In the genomic region with DNA sequence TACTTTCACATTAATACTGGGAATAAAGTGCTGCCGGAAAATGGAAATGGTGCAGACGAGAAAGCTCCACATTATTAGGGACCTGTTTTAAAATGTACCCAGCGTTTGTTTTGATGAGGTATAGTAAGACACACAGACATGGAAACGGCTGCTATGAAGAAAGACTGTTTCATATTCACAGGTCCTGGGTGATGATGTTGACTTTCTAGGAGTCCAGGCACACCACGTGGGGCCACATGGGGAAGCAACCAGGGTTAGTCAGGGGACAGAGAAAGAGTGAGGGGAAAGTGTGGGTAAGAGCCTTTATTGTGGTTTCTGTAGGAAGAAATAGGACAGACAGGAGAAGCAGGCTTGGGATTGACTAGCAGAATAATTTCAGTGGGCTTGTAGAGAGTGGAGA, we compare ENCODE assay signal across 22 cellular contexts.
DNase-seq lines count a peak whose midpoint lies in the region; ATAC-seq, FAIRE-seq and TF ChIP-seq lines count a peak whose summit lies in the region.
"Had no signal": no experiment of that assay in that cellular context is flagged by ENCODE, and none has a peak within 500 bp of the region (broad histone marks: within the 10 kb centered on the region; RNA-seq: fewer than 3 reads in every experiment).

No MANE protein-coding gene starts in this region.

- H3K4me2 ChIP-seq in H1 (ENCODE audit: insufficient read depth in 1 of 2, low read depth in 2 of 2, low read length in 2 of 2) = no peak overlapping the region
- no peak overlapping the region for H3K4me2 ChIP-seq in neuronal stem cell (ENCODE audit: insufficient read depth, low read length, poor library complexity, severe bottlenecking)

- ATAC-seq in HG03460 (IDR thresholded peaks at IDR 0.05; ENCODE audit: unreplicated experiment) (no peak), GM21526 (IDR thresholded peaks at IDR 0.05; ENCODE audit: low FRiP score, unreplicated experiment) (no peak), GM21381 (IDR thresholded peaks at IDR 0.05; ENCODE audit: unreplicated experiment) (no peak), left colon (no peak)
- ATAC-seq: Panc1 had no signal

- H3K27ac ChIP-seq in H1 (ENCODE audit: low read depth, low read length) = no peak overlapping the region
- H3K27ac ChIP-seq in neuronal stem cell (replicated peaks; ENCODE audit: low read length) = no peak overlapping the region
- H3K27ac ChIP-seq: SJSA1 had no signal

- no peaks in the 10 kb centered on the region for H3K79me2 ChIP-seq in H1 (ENCODE audit: control insufficient read depth in 1 of 2, insufficient read depth in 2 of 2, low read length in 2 of 2)

- H3K18ac ChIP-seq in H1 (ENCODE audit: extremely low read depth, low read length) = no peak overlapping the region
- no peak overlapping the region for H3K18ac ChIP-seq in neuronal stem cell (ENCODE audit: low read length)

- CTCF ChIA-PET in H1 (lab: Charles Lee; ENCODE audit: partially characterized antibody) = interaction anchor here (0.8 to 3.8 kb wide), 12 partner anchors 10 to 376 kb away, joined by 3 to 45 read pairs (median 7); no protein-coding TSS in a partner anchor

- H4K91ac ChIP-seq in H1 (replicated peaks; ENCODE audit: insufficient read length, low read length) (no peak overlapping the region), neuronal stem cell (ENCODE audit: low read depth, low read length, poor library complexity) (no peak overlapping the region)

- H2BK15ac ChIP-seq in H1 (ENCODE audit: low read length) (no peak overlapping the region), neuronal stem cell (ENCODE audit: low read length) (no peak overlapping the region)

- no peak for TF ChIP-seq EP300 in H1 (IDR thresholded peaks at IDR 0.05; ENCODE audit: borderline replicate concordance in 1 of 2, low read depth in 2 of 2, low read length in 2 of 2)

- H3K4me3 ChIP-seq in H1 (ENCODE audit: extremely low read depth in 1 of 4, insufficient read depth in 2 of 4, low read depth in 3 of 4, low read length in 4 of 4) (no peak overlapping the region), neuronal stem cell (ENCODE audit: low read length in 2 of 2) (no peak overlapping the region)
- H3K4me3 ChIP-seq: SJSA1 had no signal

- no peak for DNase-seq in GM19239 (ENCODE audit: insufficient read length, low spot score)
- DNase-seq in RPMI7951 (ENCODE audit: low read depth) = peak; percentile 37
- DNase-seq in H1 (ENCODE audit: low read depth in 1 of 2, low spot score in 2 of 2) = no peak
- DNase-seq in neuronal stem cell (ENCODE audit: low spot score) = no peak
- DNase-seq in left colon = no peak
- DNase-seq: BE2C; Calu3; CD4-positive, alpha-beta memory T cell; DMS53; H7; NCI-H187; NCI-H2107; NCI-H226; NCI-H526; SW 1271 had no signal

- no peak overlapping the region for H3K9ac ChIP-seq in H1 (replicated peaks in 1 of 4; ENCODE audit: extremely low read depth in 1 of 4, low read depth in 3 of 4, low read length in 3 of 4)
- H3K9ac ChIP-seq in neuronal stem cell (ENCODE audit: low read depth, low read length, poor library complexity) = no peak overlapping the region

- H4K5ac ChIP-seq in H1 (ENCODE audit: insufficient read length, low read depth, low read length) = no peak overlapping the region

- H2BK120ac ChIP-seq in H1 (replicated peaks; ENCODE audit: low read depth, low read length) = no peak overlapping the region
- no peak overlapping the region for H2BK120ac ChIP-seq in neuronal stem cell (ENCODE audit: low read depth, low read length)

- no peak overlapping the region for H4K8ac ChIP-seq in H1 (ENCODE audit: extremely low read depth, insufficient read depth, low read length)
- no peak overlapping the region for H4K8ac ChIP-seq in neuronal stem cell (ENCODE audit: low read depth, low read length)

- no peak overlapping the region for H2BK20ac ChIP-seq in H1 (ENCODE audit: low read length)

- no peak overlapping the region for H3K56ac ChIP-seq in H1 (replicated peaks; ENCODE audit: insufficient read length, low read depth, low read length)

- H3K36me3 ChIP-seq in H1 (ENCODE audit: control insufficient read depth in 2 of 4, insufficient read depth in 4 of 4, low read length in 3 of 4) (no peaks in the 10 kb centered on the region), neuronal stem cell (replicated peaks in 1 of 2; ENCODE audit: control insufficient read depth in 2 of 2, insufficient read depth in 2 of 2, low read length in 2 of 2) (no peaks in the 10 kb centered on the region)
- H3K36me3 ChIP-seq: BE2C, SJSA1 had no signal

- H3K4ac ChIP-seq in H1 (replicated peaks; ENCODE audit: insufficient read length, low read depth, low read length) (no peak overlapping the region), neuronal stem cell (ENCODE audit: low read length) (no peak overlapping the region)

- H3K79me1 ChIP-seq in H1 (ENCODE audit: low read depth, low read length) (no peaks in the 10 kb centered on the region), neuronal stem cell (ENCODE audit: low read depth, low read length) (no peaks in the 10 kb centered on the region)

- POLR2A ChIA-PET in H1 (lab: Charles Lee; ENCODE audit: partially characterized antibody) = no interaction called here

- H2AFZ ChIP-seq in H1 (ENCODE audit: low read length) (peak overlapping the region; percentile 61; the same call in 1 of the 2 replicates), neuronal stem cell (ENCODE audit: low read length) (peak overlapping the region; percentile 36)

- no peaks in the 10 kb centered on the region for H3K23me2 ChIP-seq in H1 (ENCODE audit: low read depth, low read length)

- H3K9me3 ChIP-seq in H1 (ENCODE audit: insufficient read depth in 2 of 2, low read depth in 1 of 2, low read length in 1 of 2) = no peaks in the 10 kb centered on the region
- no peaks in the 10 kb centered on the region for H3K9me3 ChIP-seq in neuronal stem cell (replicated peaks in 1 of 2; ENCODE audit: control insufficient read depth in 2 of 2, insufficient read depth in 1 of 2, low read depth in 1 of 2, low read length in 2 of 2)
- H3K9me3 ChIP-seq: BE2C, SJSA1 had no signal

- H3K27me3 ChIP-seq in H1 (replicated peaks in 1 of 4; ENCODE audit: control insufficient read depth in 3 of 4, extremely low read depth in 1 of 4, insufficient read depth in 3 of 4, low read length in 3 of 4) (no peaks in the 10 kb centered on the region), neuronal stem cell (ENCODE audit: control insufficient read depth in 3 of 3, insufficient read depth in 3 of 3, low read depth in 1 of 3, low read length in 3 of 3) (peaks cover 0 to 20% (median 0%) of the 10 kb centered on the region in 3 experiments)
- H3K27me3 ChIP-seq: SJSA1 had no signal

- peak; percentile 62 for FAIRE-seq in GM19239 (lab: Jason Lieb, UNC)
- no peak for FAIRE-seq in H1 (lab: Jason Lieb, UNC)
- FAIRE-seq: A204.1, GM12892 had no signal

- no peak for TF ChIP-seq POLR2A in H1 (IDR thresholded peaks at IDR 0.05; ENCODE audit: control extremely low read depth in 1 of 2, low read depth in 2 of 2, low read length in 2 of 2)

- H3K23ac ChIP-seq in H1 (ENCODE audit: insufficient read length) (no peak overlapping the region), neuronal stem cell (ENCODE audit: low read depth, low read length, poor library complexity) (no peak overlapping the region)

- WGBS in H1 (ENCODE audit: extremely low coverage in 1 of 2, insufficient coverage in 1 of 2, insufficient read length in 1 of 2, insufficient replicate concordance in 2 of 2, low coverage in 1 of 2, low lambda C conversion rate in 2 of 2, missing lambda C conversion rate in 1 of 2), 2 experiments = 82% methylated on average over 5 of the region's 5 CpGs; no CpG with 5 or more reads in 1 of the 2 experiments
- WGBS in neuronal stem cell (ENCODE audit: extremely low coverage in 2 of 2, insufficient read length in 2 of 2, insufficient replicate concordance in 1 of 2), 2 donors = no CpG with 5 or more reads among the region's 5 CpGs

- no peak overlapping the region for H2BK12ac ChIP-seq in H1 (ENCODE audit: low read depth, low read length)
- no peak overlapping the region for H2BK12ac ChIP-seq in neuronal stem cell (ENCODE audit: low read length)

- intact Hi-C loops in left colon (cut with DNase I, micrococcal nuclease) = no loop called here

- TF ChIP-seq RAD21 in H1 (IDR thresholded peaks at IDR 0.05 in 1 of 2, conservative IDR thresholded peaks at IDR 0.05 in 1 of 2; ENCODE audit: low read depth in 2 of 2, low read length in 2 of 2) = no peak

- no peak for TF ChIP-seq CTCF in H1 (IDR thresholded peaks at IDR 0.05; ENCODE audit: control extremely low read depth in 1 of 3, insufficient read depth in 1 of 3, low read depth in 1 of 3, low read length in 3 of 3)

- no peaks in the 10 kb centered on the region for H4K20me1 ChIP-seq in H1 (replicated peaks in 1 of 2; ENCODE audit: control insufficient read depth in 1 of 2, insufficient read depth in 2 of 2, low read length in 2 of 2)

- H3K4me1 ChIP-seq in H1 (replicated peaks in 1 of 4; ENCODE audit: control insufficient read depth in 3 of 4, insufficient read depth in 4 of 4, low read length in 3 of 4) (no peaks in the 10 kb centered on the region), neuronal stem cell (ENCODE audit: control insufficient read depth in 2 of 2, insufficient read depth in 1 of 2, low read depth in 1 of 2, low read length in 2 of 2) (peaks cover 0 to 2% of the 10 kb centered on the region in 2 donors)
- H3K4me1 ChIP-seq: BE2C had no signal

- no peak overlapping the region for H2AK5ac ChIP-seq in H1 (ENCODE audit: low read depth, low read length)
- no peak overlapping the region for H2AK5ac ChIP-seq in neuronal stem cell (ENCODE audit: low read depth, low read length)

- H3K14ac ChIP-seq in H1 (ENCODE audit: insufficient read length) (no peak overlapping the region), neuronal stem cell (ENCODE audit: low read length) (no peak overlapping the region)

- H2BK5ac ChIP-seq in H1 (ENCODE audit: low read depth, low read length) (no peak overlapping the region), neuronal stem cell (ENCODE audit: low read length) (no peak overlapping the region)

TF ChIP-seq in H1, 55 proteins besides CTCF, POLR2A, EP300 and RAD21 (continues in another document):
- TF ChIP-seq TAF1 (IDR thresholded peaks at IDR 0.05; ENCODE audit: low read depth, low read length) (no peak), TAF7 (optimal IDR thresholded peaks at IDR 0.05; ENCODE audit: borderline replicate concordance, low read depth, low read length) (no peak), RXRA (IDR thresholded peaks at IDR 0.05; ENCODE audit: insufficient read depth, low read depth, low read length) (no peak), SIX5 (IDR thresholded peaks at IDR 0.05; ENCODE audit: low read depth, low read length) (no peak), CHD2 (IDR thresholded peaks at IDR 0.05; ENCODE audit: low read length) (no peak), YY1 (IDR thresholded peaks at IDR 0.05; ENCODE audit: low read depth, low read length) (no peak), TBP (IDR thresholded peaks at IDR 0.05; ENCODE audit: low read depth, low read length) (no peak)
